1 cellular context compared by ENCODE assay signal in the genomic region with DNA sequence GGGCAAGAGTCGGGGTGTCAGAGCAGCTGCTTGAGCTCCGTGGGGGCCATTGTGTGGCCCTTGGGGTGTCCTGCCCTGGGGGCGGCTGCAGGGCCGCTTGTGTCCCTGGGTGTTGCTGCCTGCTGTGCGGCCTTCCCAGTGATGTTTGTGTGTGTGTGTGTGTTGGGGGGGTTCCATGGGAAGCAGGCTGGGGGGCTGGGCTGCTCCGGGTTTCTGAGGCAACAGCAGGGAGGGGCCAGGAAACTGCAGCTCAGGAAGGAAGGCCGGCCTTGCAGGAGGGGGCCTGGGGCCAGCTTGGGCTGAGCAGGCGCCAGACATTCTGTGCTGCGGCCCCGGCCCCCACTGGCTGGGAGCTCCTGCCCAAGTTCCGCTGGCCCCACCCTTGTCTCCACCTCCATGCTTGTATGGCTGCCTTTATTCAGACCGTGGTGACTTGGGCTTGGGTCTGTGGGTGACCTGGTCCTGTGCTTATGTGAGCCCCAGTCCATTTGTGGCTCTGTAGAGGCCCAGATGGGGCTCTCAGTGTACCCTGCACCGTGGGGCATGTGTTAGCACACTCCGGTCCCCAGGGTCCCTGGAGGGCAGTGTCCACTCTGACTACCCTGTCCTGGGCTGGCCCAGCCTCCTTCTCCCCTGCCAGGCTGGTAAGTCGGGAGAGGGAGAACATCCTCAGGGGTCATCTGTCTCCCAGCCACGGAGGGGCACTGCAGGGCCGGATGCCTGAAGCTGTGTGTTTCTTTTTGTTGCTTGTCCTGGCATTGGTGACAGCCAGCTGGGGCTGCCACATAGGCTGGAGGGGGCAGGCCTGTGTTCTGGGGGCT.
TF ChIP-seq lines count a peak whose summit lies in the region.

No MANE protein-coding gene starts in this region.

TF ChIP-seq in HepG2, 621 proteins besides CTCF, POLR2A, EP300 and RAD21 (continued from another document and continues in another):
- TF ChIP-seq HNF1A (IDR thresholded peaks at IDR 0.05; ENCODE audit: low read depth) (peak; percentile 46; the same call in 1 of the 2 replicates), HNF1A (CRISPR knock-in tag; IDR thresholded peaks at IDR 0.05; ENCODE audit: borderline replicate concordance) (peak; percentile 11; the same call in 1 of the 2 replicates), GRHL1 (CRISPR knock-in tag; conservative IDR thresholded peaks at IDR 0.05) (no peak), ZNF598 (CRISPR knock-in tag; IDR thresholded peaks at IDR 0.05; ENCODE audit: borderline replicate concordance) (no peak; the same call in 1 of the 2 replicates), SPEN (CRISPR knock-in tag; IDR thresholded peaks at IDR 0.05; ENCODE audit: low read depth) (peak; percentile 79; the same call in 1 of the 2 replicates), FOXC1 (CRISPR knock-in tag; IDR thresholded peaks at IDR 0.05; ENCODE audit: borderline replicate concordance) (peak; percentile 98), SCMH1 (CRISPR knock-in tag; IDR thresholded peaks at IDR 0.05; ENCODE audit: borderline replicate concordance) (no peak), ZNF644 (CRISPR knock-in tag; IDR thresholded peaks at IDR 0.05; ENCODE audit: low read depth) (peak; percentile 10), ZNF784 (CRISPR knock-in tag; IDR thresholded peaks at IDR 0.05; ENCODE audit: borderline replicate concordance) (0 out of 2 replicates have a peak, but pooled peaks have one; percentile 16), ZBTB33 (CRISPR knock-in tag; IDR thresholded peaks at IDR 0.05) (no peak), ZBTB25 (CRISPR knock-in tag; IDR thresholded peaks at IDR 0.05) (peak; percentile 73), ZNF7 (CRISPR knock-in tag; IDR thresholded peaks at IDR 0.05) (peak; percentile 29; the same call in 1 of the 2 replicates), NFE2 (CRISPR knock-in tag; IDR thresholded peaks at IDR 0.05) (peak; percentile 58; the same call in 1 of the 2 replicates), JUND (CRISPR knock-in tag; IDR thresholded peaks at IDR 0.05) (peak; percentile 56; the same call in 1 of the 2 replicates), DMTF1 (CRISPR knock-in tag; IDR thresholded peaks at IDR 0.05) (no peak), ELF4 (CRISPR knock-in tag; IDR thresholded peaks at IDR 0.05; ENCODE audit: borderline replicate concordance) (no peak; the same call in 1 of the 2 replicates), CSRNP2 (CRISPR knock-in tag; conservative IDR thresholded peaks at IDR 0.05; ENCODE audit: low read depth) (no peak), SRSF1 (optimal IDR thresholded peaks at IDR 0.05; ENCODE audit: low read depth, low read length) (peak; percentile 98), ZC3H13 (CRISPR knock-in tag; IDR thresholded peaks at IDR 0.05) (no peak), RNF2 (conservative IDR thresholded peaks at IDR 0.05; ENCODE audit: low read depth) (no peak), NFATC3 (CRISPR knock-in tag; IDR thresholded peaks at IDR 0.05) (no peak), RBAK (CRISPR knock-in tag; IDR thresholded peaks at IDR 0.05) (0 out of 2 replicates have a peak, but pooled peaks have one; percentile 37), ZNF879 (CRISPR knock-in tag; IDR thresholded peaks at IDR 0.05) (no peak), ZNF253 (CRISPR knock-in tag; IDR thresholded peaks at IDR 0.05; ENCODE audit: borderline replicate concordance) (no peak), ATF3 (CRISPR knock-in tag; IDR thresholded peaks at IDR 0.05) (peak; percentile 60; the same call in 1 of the 2 replicates)
- TF ChIP-seq, protein P1, sequence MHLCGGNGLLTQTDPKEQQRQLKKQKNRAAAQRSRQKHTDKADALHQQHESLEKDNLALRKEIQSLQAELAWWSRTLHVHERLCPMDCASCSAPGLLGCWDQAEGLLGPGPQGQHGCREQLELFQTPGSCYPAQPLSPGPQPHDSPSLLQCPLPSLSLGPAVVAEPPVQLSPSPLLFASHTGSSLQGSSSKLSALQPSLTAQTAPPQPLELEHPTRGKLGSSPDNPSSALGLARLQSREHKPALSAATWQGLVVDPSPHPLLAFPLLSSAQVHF (CRISPR knock-in tag; IDR thresholded peaks at IDR 0.05) = no peak
- TF ChIP-seq, protein P2, sequence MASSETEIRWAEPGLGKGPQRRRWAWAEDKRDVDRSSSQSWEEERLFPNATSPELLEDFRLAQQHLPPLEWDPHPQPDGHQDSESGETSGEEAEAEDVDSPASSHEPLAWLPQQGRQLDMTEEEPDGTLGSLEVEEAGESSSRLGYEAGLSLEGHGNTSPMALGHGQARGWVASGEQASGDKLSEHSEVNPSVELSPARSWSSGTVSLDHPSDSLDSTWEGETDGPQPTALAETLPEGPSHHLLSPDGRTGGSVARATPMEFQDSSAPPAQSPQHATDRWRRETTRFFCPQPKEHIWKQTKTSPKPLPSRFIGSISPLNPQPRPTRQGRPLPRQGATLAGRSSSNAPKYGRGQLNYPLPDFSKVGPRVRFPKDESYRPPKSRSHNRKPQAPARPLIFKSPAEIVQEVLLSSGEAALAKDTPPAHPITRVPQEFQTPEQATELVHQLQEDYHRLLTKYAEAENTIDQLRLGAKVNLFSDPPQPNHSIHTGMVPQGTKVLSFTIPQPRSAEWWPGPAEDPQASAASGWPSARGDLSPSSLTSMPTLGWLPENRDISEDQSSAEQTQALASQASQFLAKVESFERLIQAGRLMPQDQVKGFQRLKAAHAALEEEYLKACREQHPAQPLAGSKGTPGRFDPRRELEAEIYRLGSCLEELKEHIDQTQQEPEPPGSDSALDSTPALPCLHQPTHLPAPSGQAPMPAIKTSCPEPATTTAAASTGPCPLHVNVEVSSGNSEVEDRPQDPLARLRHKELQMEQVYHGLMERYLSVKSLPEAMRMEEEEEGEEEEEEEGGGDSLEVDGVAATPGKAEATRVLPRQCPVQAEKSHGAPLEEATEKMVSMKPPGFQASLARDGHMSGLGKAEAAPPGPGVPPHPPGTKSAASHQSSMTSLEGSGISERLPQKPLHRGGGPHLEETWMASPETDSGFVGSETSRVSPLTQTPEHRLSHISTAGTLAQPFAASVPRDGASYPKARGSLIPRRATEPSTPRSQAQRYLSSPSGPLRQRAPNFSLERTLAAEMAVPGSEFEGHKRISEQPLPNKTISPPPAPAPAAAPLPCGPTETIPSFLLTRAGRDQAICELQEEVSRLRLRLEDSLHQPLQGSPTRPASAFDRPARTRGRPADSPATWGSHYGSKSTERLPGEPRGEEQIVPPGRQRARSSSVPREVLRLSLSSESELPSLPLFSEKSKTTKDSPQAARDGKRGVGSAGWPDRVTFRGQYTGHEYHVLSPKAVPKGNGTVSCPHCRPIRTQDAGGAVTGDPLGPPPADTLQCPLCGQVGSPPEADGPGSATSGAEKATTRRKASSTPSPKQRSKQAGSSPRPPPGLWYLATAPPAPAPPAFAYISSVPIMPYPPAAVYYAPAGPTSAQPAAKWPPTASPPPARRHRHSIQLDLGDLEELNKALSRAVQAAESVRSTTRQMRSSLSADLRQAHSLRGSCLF (CRISPR knock-in tag; IDR thresholded peaks at IDR 0.05; ENCODE audit: borderline replicate concordance) = no peak
- TF ChIP-seq, protein P3, sequence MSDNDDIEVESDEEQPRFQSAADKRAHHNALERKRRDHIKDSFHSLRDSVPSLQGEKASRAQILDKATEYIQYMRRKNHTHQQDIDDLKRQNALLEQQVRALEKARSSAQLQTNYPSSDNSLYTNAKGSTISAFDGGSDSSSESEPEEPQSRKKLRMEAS (IDR thresholded peaks at IDR 0.05) = peak; percentile 59
